1 cellular context compared by ENCODE assay signal in the genomic region with DNA sequence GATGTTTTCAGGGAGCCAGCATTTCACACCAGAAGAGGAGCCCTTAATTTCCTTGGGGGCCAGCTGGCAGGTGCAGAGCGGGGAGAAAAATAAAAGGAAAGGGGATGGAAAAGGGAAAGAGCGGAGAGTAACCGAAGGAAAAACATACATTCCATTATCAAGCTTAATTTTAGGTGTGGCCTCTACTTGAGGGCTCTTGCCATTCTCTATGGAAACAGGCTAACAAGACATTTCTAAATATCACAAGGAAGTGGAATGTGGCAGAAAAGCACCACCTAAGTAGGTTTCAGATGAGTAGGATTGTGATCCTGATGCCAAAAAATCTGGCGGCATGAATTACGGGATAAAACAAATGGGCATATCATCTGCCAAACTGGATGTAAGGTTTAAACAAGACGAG.
TF ChIP-seq lines count a peak whose summit lies in the region.

No MANE protein-coding gene starts in this region.

TF ChIP-seq in H1, 55 proteins besides CTCF, POLR2A, EP300 and RAD21:
- TF ChIP-seq JUND (IDR thresholded peaks at IDR 0.05; ENCODE audit: low read length), result no peak
- TF ChIP-seq YY1 (IDR thresholded peaks at IDR 0.05; ENCODE audit: low read depth, low read length), result no peak
- TF ChIP-seq TAF1 (IDR thresholded peaks at IDR 0.05; ENCODE audit: low read depth, low read length), result no peak
- TF ChIP-seq NRF1 (IDR thresholded peaks at IDR 0.05; ENCODE audit: low read depth, low read length), result no peak
- no peak for TF ChIP-seq ZNF274 (IDR thresholded peaks at IDR 0.05; ENCODE audit: borderline replicate concordance, extremely low read depth, low read length)
- TF ChIP-seq NANOG (IDR thresholded peaks at IDR 0.05; ENCODE audit: insufficient read depth, low read depth, low read length, poor library complexity, severe bottlenecking), result no peak
- TF ChIP-seq CREB1 (IDR thresholded peaks at IDR 0.05), result no peak
- TF ChIP-seq, protein P1, sequence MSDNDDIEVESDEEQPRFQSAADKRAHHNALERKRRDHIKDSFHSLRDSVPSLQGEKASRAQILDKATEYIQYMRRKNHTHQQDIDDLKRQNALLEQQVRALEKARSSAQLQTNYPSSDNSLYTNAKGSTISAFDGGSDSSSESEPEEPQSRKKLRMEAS (IDR thresholded peaks at IDR 0.05), result no peak
- no peak for TF ChIP-seq SP2 (IDR thresholded peaks at IDR 0.05; ENCODE audit: low read length)
- TF ChIP-seq CEBPB (IDR thresholded peaks at IDR 0.05; ENCODE audit: low read depth, low read length), result no peak
- TF ChIP-seq EGR1 (IDR thresholded peaks at IDR 0.05; ENCODE audit: borderline replicate concordance, low read depth, low read length), result no peak
- no peak for TF ChIP-seq KDM1A (IDR thresholded peaks at IDR 0.05; ENCODE audit: borderline replicate concordance, low read length)
- TF ChIP-seq CBX8 (IDR thresholded peaks at IDR 0.05; ENCODE audit: borderline replicate concordance, low read depth, low read length), result no peak
- no peak for TF ChIP-seq RBBP5 (IDR thresholded peaks at IDR 0.05; ENCODE audit: borderline replicate concordance, low read depth, low read length)
- TF ChIP-seq CHD2 (IDR thresholded peaks at IDR 0.05; ENCODE audit: low read length), result no peak
- TF ChIP-seq, protein P2, sequence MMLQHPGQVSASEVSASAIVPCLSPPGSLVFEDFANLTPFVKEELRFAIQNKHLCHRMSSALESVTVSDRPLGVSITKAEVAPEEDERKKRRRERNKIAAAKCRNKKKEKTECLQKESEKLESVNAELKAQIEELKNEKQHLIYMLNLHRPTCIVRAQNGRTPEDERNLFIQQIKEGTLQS (IDR thresholded peaks at IDR 0.05; ENCODE audit: insufficient read depth, low read depth, low read length), result no peak
- TF ChIP-seq MAFK (IDR thresholded peaks at IDR 0.05; ENCODE audit: low read depth, low read length), result no peak
- TF ChIP-seq TCF12 (IDR thresholded peaks at IDR 0.05; ENCODE audit: low read depth, low read length), result no peak
